In genomic region chr11:91136631-91137030, GRCh38 we compare ENCODE assay signal across 20 cellular contexts.
DNase-seq lines count a peak whose midpoint lies in the region; ATAC-seq and TF ChIP-seq lines count a peak whose summit lies in the region.
"Had no signal": no experiment of that assay in that cellular context is flagged by ENCODE, and none has a peak within 500 bp of the region (broad histone marks: within the 10 kb centered on the region; RNA-seq: fewer than 3 reads in every experiment).

No MANE protein-coding gene starts in this region.

- WGBS in endodermal cell (ENCODE audit: insufficient coverage in 1 of 2, insufficient read length in 1 of 2), 2 experiments = 90 to 92% methylated on average over 1 to 2 of the region's 2 CpGs

- ATAC-seq in HG02610 (IDR thresholded peaks at IDR 0.05; ENCODE audit: unreplicated experiment) = no peak
- ATAC-seq: A549, Right ventricle myocardium inferior had no signal

- no peak for TF ChIP-seq CTCF in endodermal cell (conservative IDR thresholded peaks at IDR 0.05)

- H3K4me1 ChIP-seq in endodermal cell (ENCODE audit: control insufficient read depth, insufficient read depth, low read length) = no peaks in the 10 kb centered on the region
- H3K4me1 ChIP-seq: A549, SJSA1 had no signal

- no peak overlapping the region for H3K27ac ChIP-seq in endodermal cell (ENCODE audit: low read depth, low read length)
- H3K27ac ChIP-seq: A549, SJSA1 had no signal

- no peaks in the 10 kb centered on the region for H3K27me3 Mint-ChIP-seq in endodermal cell (ENCODE audit: insufficient read depth)

- DNase-seq in NOMO-1 treated with DMSO at 0.1 percent for 48 hours (lab: John Stamatoyannopoulos, UW; ENCODE audit: unreplicated experiment) (peak; percentile 1), NOMO-1 treated with dmso at 0.1 percent for 144 hours (lab: John Stamatoyannopoulos, UW; ENCODE audit: unreplicated experiment) (no peak), HCEC 1CT (peak; percentile 3), NCI-H226 (peak; percentile 21), medulla oblongata (ENCODE audit: extremely low spot score) (no peak), endodermal cell (no peak), pons (ENCODE audit: low spot score) (no peak)
- DNase-seq: BE2C; DND-41; GDM1; KG1; NCI-H1417; NCI-H1694 treated with DMSO at 0.1 percent for 48 hours; NCI-H446 treated with DMSO at 0.1 percent for 48 hours; NCI-H774; NK-92 treated with Interleukin-12 subunit alpha and Interleukin-12 subunit beta, amount 100 ng/mL, for 24 hours had no signal

- no peak overlapping the region for H3K9ac ChIP-seq in endodermal cell (ENCODE audit: extremely low read depth, low read length, poor library complexity, severe bottlenecking)

- H3K4me1 Mint-ChIP-seq in endodermal cell = no peaks in the 10 kb centered on the region

- no peaks in the 10 kb centered on the region for H3K9me3 Mint-ChIP-seq in endodermal cell

- H3K9me3 ChIP-seq in endodermal cell (ENCODE audit: control insufficient read depth, low read length) = no peaks in the 10 kb centered on the region
- H3K9me3 ChIP-seq: A549, BE2C, SJSA1 had no signal

- no peak overlapping the region for H3K4me3 ChIP-seq in endodermal cell (ENCODE audit: low read length)
- H3K4me3 ChIP-seq: A549, SJSA1 had no signal

- no peaks in the 10 kb centered on the region for H3K36me3 Mint-ChIP-seq in endodermal cell (ENCODE audit: low read depth)

- H3K4me3 Mint-ChIP-seq in endodermal cell = no peak overlapping the region

- no peaks in the 10 kb centered on the region for H3K36me3 ChIP-seq in endodermal cell (ENCODE audit: control insufficient read depth, insufficient read depth, low read length)
- H3K36me3 ChIP-seq: BE2C, SJSA1 had no signal

- no peaks in the 10 kb centered on the region for H3K27me3 ChIP-seq in endodermal cell (ENCODE audit: control insufficient read depth, insufficient read depth, low read length, poor library complexity, severe bottlenecking)
- H3K27me3 ChIP-seq: BE2C, SJSA1 had no signal

- no peak overlapping the region for H3K27ac Mint-ChIP-seq in endodermal cell

Comparison
In these comparisons a context has a peak if more than half of its experiments do, and no peak if none do; other contexts are left out.
1. DNase-seq: peak in NOMO-1 treated with DMSO at 0.1 percent for 48 hours (single experiment), HCEC 1CT (single experiment) and NCI-H226 (single experiment); none in NOMO-1 treated with dmso at 0.1 percent for 144 hours (single experiment), medulla oblongata (single experiment), endodermal cell (single experiment) and pons (single experiment).